ENCODE assay signal across 7 cellular contexts in the genomic region with DNA sequence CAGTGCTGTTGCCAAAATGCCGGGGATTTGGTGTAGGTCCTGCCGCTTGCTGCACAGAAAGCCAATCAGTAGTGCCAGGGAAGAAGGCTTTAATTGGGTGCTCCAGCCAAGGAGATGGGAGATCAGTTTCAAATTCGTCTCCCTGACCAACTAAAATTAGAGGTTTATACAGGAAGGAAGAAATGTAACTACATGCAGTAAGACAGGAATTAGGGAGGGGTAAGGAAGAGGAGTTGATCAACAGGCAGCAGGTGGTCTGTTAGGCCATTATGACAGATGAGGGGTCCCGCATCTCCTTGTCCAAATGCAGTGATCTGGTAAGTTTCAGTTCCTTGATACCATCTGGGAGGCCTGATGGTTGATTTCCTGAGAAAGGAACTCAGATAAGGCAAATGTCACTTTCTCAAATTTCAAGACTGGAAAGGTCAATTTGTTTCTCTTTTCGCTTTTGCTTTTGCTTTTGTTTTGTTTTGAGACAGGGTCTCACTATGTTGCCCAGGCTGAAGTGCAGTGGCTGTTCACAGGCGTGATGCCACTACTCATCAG. TPM values are rescaled to one million over a fixed set of nuclear protein-coding genes. Genes with fewer than 3 reads are reported as not detected.
DNase-seq lines count a peak whose midpoint lies in the region; ATAC-seq, FAIRE-seq and TF ChIP-seq lines count a peak whose summit lies in the region.
"Not testable (repeated sequence)": the region's sequence is repeated elsewhere in the genome, so short reads cannot be mapped to it uniquely, and the experiment has no call there.

No MANE protein-coding gene starts in this region.

- 85% methylated on average over 6 of the region's 6 CpGs for WGBS in K562 (ENCODE audit: insufficient coverage, low coverage, missing lambda C conversion rate)
- whole genome bisulfite sequencing in HepG2 (ENCODE audit: low lambda C conversion rate), result 78% methylated on average over 6 of the region's 6 CpGs

- peaks cover 10% of the 10 kb centered on the region for H3K9me3 Mint-ChIP-seq in activated B cell treated with CpG ODN at 0.5 μM for 24 hours
- H3K9me3 Mint-ChIP-seq in naive B cell, result peaks cover 9 to 24% (median 17%) of the 10 kb centered on the region in 7 donors

- in situ Hi-C loops in Caki2 (cut with HindIII; ENCODE audit: low pct_unique_long_range_greater_than_20kb, low sequenced_read_pairs); K562 (cut with MboI); HepG2 (cut with HindIII; ENCODE audit: extremely low pct_ligation_motif_present, low pct_unique_long_range_greater_than_20kb): not testable (repeated sequence)

- TF ChIP-seq RAD21 in K562 (CRISPR knock-in tag; conservative IDR thresholded peaks at IDR 0.05 in 1 of 2, IDR thresholded peaks at IDR 0.05 in 1 of 2); HepG2 (CRISPR knock-in tag; IDR thresholded peaks at IDR 0.05): not testable (repeated sequence)

- TF ChIP-seq CTCF in activated B cell treated with CpG ODN at 0.5 μM for 24 hours (IDR thresholded peaks at IDR 0.05); K562 (IDR thresholded peaks at IDR 0.05 in 2 of 3, conservative IDR thresholded peaks at IDR 0.05 in 1 of 3; ENCODE audit: insufficient read depth in 2 of 3, low read depth in 1 of 3, low read length in 3 of 3); HepG2 (CRISPR knock-in tag; IDR thresholded peaks at IDR 0.05): not testable (repeated sequence)

- H3K4me2 ChIP-seq in K562 (ENCODE audit: insufficient read depth, low read length); HepG2 (ENCODE audit: low read depth, low read length): not testable (repeated sequence)

- not testable (repeated sequence) for H4K20me1 ChIP-seq in K562 (replicated peaks; ENCODE audit: control insufficient read depth, insufficient read depth, low read length); HepG2 (ENCODE audit: insufficient read depth, low read length)

- ATAC-seq in activated B cell treated with CpG ODN at 0.5 μM for 24 hours (ENCODE audit: low read depth); K562; HepG2: not testable (repeated sequence)
- peak in 1 of 2 donors; percentile 41 for ATAC-seq in naive B cell (ENCODE audit: low read depth in 2 of 2)

- peak; percentile 10 for DNase-seq in A172 (ENCODE audit: low spot score)
- DNase-seq in Caki2 (ENCODE audit: low read depth), result peak; percentile 12
- peak; percentile 55 for DNase-seq in NAMALWA (ENCODE audit: low spot score)
- not testable (repeated sequence) for DNase-seq in activated B cell treated with CpG ODN at 0.5 μM for 24 hours; K562 (ENCODE audit: extremely low read depth in 1 of 4, low spot score in 3 of 4); HepG2 (ENCODE audit: low spot score); naive B cell

- CTCF ChIA-PET in activated B cell treated with CpG ODN at 0.5 μM for 24 hours (lab: Charles Lee); K562 (lab: Yijun Ruan, JAX; ENCODE audit: low intra/inter-chr PET ratio); HepG2 (lab: Yijun Ruan, JAX; ENCODE audit: low intra/inter-chr PET ratio, low total read pairs): not testable (repeated sequence)

- not testable (repeated sequence) for H3K27ac ChIP-seq in K562 (ENCODE audit: extremely low read depth, low read depth, low read length); HepG2 (ENCODE audit: extremely low read length, insufficient read depth, low read length)

- H3K27me3 ChIP-seq in K562 (ENCODE audit: control insufficient read depth in 2 of 2, insufficient read depth in 2 of 2, low read length in 2 of 2); HepG2 (ENCODE audit: control insufficient read depth in 1 of 2, insufficient read depth in 2 of 2, low read length in 2 of 2): not testable (repeated sequence)

- not testable (repeated sequence) for H3K27me3 Mint-ChIP-seq in activated B cell treated with CpG ODN at 0.5 μM for 24 hours, naive B cell

- H3K79me2 ChIP-seq in K562 (ENCODE audit: control insufficient read depth, insufficient read depth, low read length); HepG2 (ENCODE audit: insufficient read depth, low read length): not testable (repeated sequence)

- not testable (repeated sequence) for H3K4me3 ChIP-seq in K562; HepG2 (replicated peaks in 1 of 3; ENCODE audit: insufficient read depth in 1 of 3, low read depth in 2 of 3, low read length in 3 of 3)

- not testable (repeated sequence) for BruUV-seq in K562 (replicated peaks; lab: Mats Ljungman, UMichigan); HepG2 (replicated peaks; lab: Mats Ljungman, UMichigan)

- H2AFZ ChIP-seq in K562 (ENCODE audit: low read depth, low read length); HepG2 (ENCODE audit: low read length): not testable (repeated sequence)

- not testable (repeated sequence) for TF ChIP-seq POLR2A in K562 (conservative IDR thresholded peaks at IDR 0.05); HepG2 (IDR thresholded peaks at IDR 0.05; ENCODE audit: insufficient read depth in 1 of 2, low read depth in 2 of 2, low read length in 2 of 2)

- POLR2A ChIA-PET in activated B cell treated with CpG ODN at 0.5 μM for 24 hours (lab: Charles Lee); K562 (lab: Yijun Ruan, JAX); HepG2 (lab: Yijun Ruan, JAX): not testable (repeated sequence)

- intact Hi-C loops in activated B cell treated with CpG ODN at 0.5 μM for 24 hours (cut with micrococcal nuclease); K562 (cut with micrococcal nuclease); HepG2 (cut with micrococcal nuclease; ENCODE audit: unreplicated experiment): not testable (repeated sequence)

- H3K4me3 Mint-ChIP-seq in activated B cell treated with CpG ODN at 0.5 μM for 24 hours, naive B cell: not testable (repeated sequence)

- TF ChIP-seq EP300 in K562 (IDR thresholded peaks at IDR 0.05; ENCODE audit: low read length); HepG2 (IDR thresholded peaks at IDR 0.05; ENCODE audit: low read depth in 2 of 2, low read length in 2 of 2); HepG2 (CRISPR knock-in tag; IDR thresholded peaks at IDR 0.05; ENCODE audit: borderline replicate concordance): not testable (repeated sequence)

- H3K27ac Mint-ChIP-seq in activated B cell treated with CpG ODN at 0.5 μM for 24 hours (peak overlapping the region; percentile 27), naive B cell (peak overlapping the region in 4 of 6 donors; percentile 41 to 78 (median 54))

- not testable (repeated sequence) for H3K9me1 ChIP-seq in K562 (ENCODE audit: control insufficient read depth, insufficient read depth, low read length)

- FAIRE-seq in K562 (lab: Jason Lieb, UNC), result not testable (repeated sequence)
- peak; percentile 28 for FAIRE-seq in HepG2 (lab: Jason Lieb, UNC)

- H3K4me1 Mint-ChIP-seq in activated B cell treated with CpG ODN at 0.5 μM for 24 hours, naive B cell: not testable (repeated sequence)

- H3K9ac ChIP-seq in K562 (ENCODE audit: insufficient read depth in 1 of 2, low read depth in 2 of 2, low read length in 2 of 2); HepG2 (ENCODE audit: insufficient read depth, low read depth, low read length): not testable (repeated sequence)

- peaks cover 30% of the 10 kb centered on the region for H3K36me3 Mint-ChIP-seq in activated B cell treated with CpG ODN at 0.5 μM for 24 hours (ENCODE audit: low read depth)
- H3K36me3 Mint-ChIP-seq in naive B cell, result peaks cover 0 to 22% of the 10 kb centered on the region in 2 donors

- H3K4me1 ChIP-seq in K562 (replicated peaks in 1 of 2; ENCODE audit: control insufficient read depth in 2 of 2, insufficient read depth in 2 of 2, low read length in 2 of 2); HepG2 (ENCODE audit: insufficient read depth, low read length): not testable (repeated sequence)

- H3K9me3 ChIP-seq in K562 (replicated peaks; ENCODE audit: control insufficient read depth, insufficient read depth, low read depth, low read length); HepG2 (ENCODE audit: low read length): not testable (repeated sequence)

- peaks cover 19% of the 10 kb centered on the region; the same call in 2 of the 3 replicates for H3K36me3 ChIP-seq in K562 (ENCODE audit: control insufficient read depth, insufficient read depth, low read length)
- not testable (repeated sequence) for H3K36me3 ChIP-seq in HepG2 (replicated peaks in 1 of 2; ENCODE audit: control insufficient read depth in 1 of 2, insufficient read depth in 2 of 2, low read length in 2 of 2)

RNA-seq across cellular contexts. Expression of a gene that starts 13.0 kb away (rescaled TPM):
- total RNA-seq in A172 (2014; rRNA removed; shearing (Covaris generic)), result 1.2 and 1.3 TPM in 2 replicates
- 0.09 and 0.78 TPM in 2 replicates for total RNA-seq in Caki2 (2014; rRNA removed; shearing (Covaris generic); ENCODE audit: low replicate concordance)
- total RNA-seq in activated B cell treated with CpG ODN at 0.5 μM for 24 hours (7.2 and 8.6 TPM in 2 replicates), K562 (2014; rRNA removed) (9.4 and 10.2 TPM in 2 replicates), K562 (2014; rRNA removed; fragmentation: Illumina TruSeq; extraction: Trizol) (12.9 TPM in 2 replicates), K562 (2015; rRNA removed; fragmentation: Illumina TruSeq; extraction: Trizol) (13.6 and 14.7 TPM in 2 replicates), K562 (2021) (7.7 and 9.8 TPM in 2 replicates), HepG2 (2016; rRNA removed; fragmentation: Illumina TruSeq; extraction: Trizol) (3.3 and 5.5 TPM in 2 replicates)
- total RNA-seq in K562 (2011; cell fraction: chromatin; rRNA removed; ENCODE audit: low replicate concordance), result 55.6 and 75.9 TPM in 2 replicates
- total RNA-seq in K562 (2011; cell fraction: nucleolus; rRNA removed), result 29.4 and 32.8 TPM in 2 replicates
- total RNA-seq in K562 (2011; cell fraction: nucleoplasm; rRNA removed), result 32.4 and 37.9 TPM in 2 replicates
- polyA plus RNA-seq in K562 (2011; rRNA removed) (7.2 and 10.0 TPM in 2 replicates), K562 (2014; fragmentation: Illumina TruSeq; extraction: Trizol) (7.3 and 9.1 TPM in 2 replicates), K562 (2014; fragmentation: Nextera tagmentation; extraction: Ambion mirVana) (1 to 10 TPM; 5.8 to 9.8 TPM), K562 (2014; rRNA removed) (6.2 and 7.2 TPM in 2 replicates), HepG2 (2011; rRNA removed) (1.8 and 2.0 TPM in 2 replicates), naive B cell (ENCODE audit: low read depth in 6 of 6) (1 to 10 TPM in 5 of 6 donors, under 1 TPM in 1; 0.34 to 4.1 (median 1.9) TPM)
- polyA plus RNA-seq in K562 (2011; cell fraction: cytosol; rRNA removed), result 3.7 and 4.5 TPM in 2 replicates
- polyA plus RNA-seq in K562 (2011; cell fraction: nucleus; rRNA removed), result 5.4 and 5.5 TPM in 2 replicates
- polyA plus RNA-seq in K562 (2012), result 5.4 and 5.7 TPM in 2 replicates
- polyA minus RNA-seq in K562 (2011; rRNA and poly(A)+ RNA removed), result 29.4 and 37.8 TPM in 2 replicates
- polyA minus RNA-seq in K562 (2011; cell fraction: cytosol; rRNA and poly(A)+ RNA removed), result 5.4 and 7.9 TPM in 2 replicates
- 13.6 and 21.1 TPM in 2 replicates for polyA minus RNA-seq in K562 (2011; cell fraction: nucleus; rRNA and poly(A)+ RNA removed)
- 1.5 and 1.6 TPM in 2 replicates for total RNA-seq in HepG2 (2016; cell fraction: cytosol; rRNA removed; fragmentation: Illumina TruSeq; extraction: Trizol; ENCODE audit: low read depth)
- total RNA-seq in HepG2 (2016; cell fraction: insoluble cytoplasmic fraction; rRNA removed; fragmentation: Illumina TruSeq; extraction: Trizol), result 2.8 and 5.6 TPM in 2 replicates
- total RNA-seq in HepG2 (2016; cell fraction: membrane; rRNA removed; fragmentation: Illumina TruSeq; extraction: Trizol), result 1.2 and 1.3 TPM in 2 replicates
- total RNA-seq in HepG2 (2016; cell fraction: nucleus; rRNA removed; fragmentation: Illumina TruSeq; extraction: Trizol), result 9.3 and 10.6 TPM in 2 replicates
- polyA plus RNA-seq in HepG2 (2011; cell fraction: cytosol; rRNA removed), result 1.1 and 1.4 TPM in 2 replicates
- polyA plus RNA-seq in HepG2 (2011; cell fraction: nucleus; rRNA removed), result 1.1 and 1.4 TPM in 2 replicates
- 1.9 TPM in 2 replicates for polyA plus RNA-seq in HepG2 (2012)
- 0.45 and 0.68 TPM in 2 replicates for polyA plus RNA-seq in HepG2 (2016; cell fraction: cytosol; fragmentation: Illumina TruSeq; extraction: Trizol; ENCODE audit: low read depth)
- polyA plus RNA-seq in HepG2 (2016; cell fraction: insoluble cytoplasmic fraction; fragmentation: Illumina TruSeq; extraction: Trizol; ENCODE audit: low read depth), result 1.6 and 1.9 TPM in 2 replicates
- polyA plus RNA-seq in HepG2 (2016; cell fraction: membrane; fragmentation: Illumina TruSeq; extraction: Trizol; ENCODE audit: low read depth), result 0.79 and 1.1 TPM in 2 replicates
- polyA plus RNA-seq in HepG2 (2016; cell fraction: nucleus; fragmentation: Illumina TruSeq; extraction: Trizol; ENCODE audit: insufficient read depth, low read depth), result 4.3 and 4.4 TPM in 2 replicates
- 2.6 and 4.8 TPM in 2 replicates for polyA minus RNA-seq in HepG2 (2011; rRNA and poly(A)+ RNA removed; ENCODE audit: low replicate concordance)
- 1.6 and 2.0 TPM in 2 replicates for polyA minus RNA-seq in HepG2 (2011; cell fraction: cytosol; rRNA and poly(A)+ RNA removed)
- 8.5 and 9.2 TPM in 2 replicates for polyA minus RNA-seq in HepG2 (2011; cell fraction: nucleus; rRNA and poly(A)+ RNA removed)
